Comparison of ENCODE assay signal across 25 cellular contexts in the genomic region with DNA sequence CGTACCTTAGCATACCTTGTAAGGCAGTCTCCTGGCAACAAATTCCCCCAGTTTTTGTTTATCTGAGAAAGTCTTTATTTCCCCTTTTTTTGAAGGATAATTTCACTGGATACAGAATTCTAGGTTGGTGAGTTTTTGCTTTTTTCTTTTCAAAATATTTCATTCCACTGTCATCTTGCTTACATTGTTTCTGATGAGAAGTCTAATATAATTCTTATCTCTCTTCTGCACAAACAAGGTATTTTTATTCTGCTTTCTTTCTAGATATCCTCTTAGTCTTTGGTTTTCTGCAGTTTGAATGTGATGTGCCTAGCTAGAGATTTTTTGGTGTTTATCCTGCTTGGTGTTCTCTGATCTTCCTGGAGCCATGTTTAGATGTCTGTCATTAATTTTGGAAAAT. TPM values are rescaled to one million over a fixed set of nuclear protein-coding genes. Genes with fewer than 3 reads are reported as not detected.
DNase-seq lines count a peak whose midpoint lies in the region; ATAC-seq, FAIRE-seq and TF ChIP-seq lines count a peak whose summit lies in the region.
"Had no signal": no experiment of that assay in that cellular context is flagged by ENCODE, and none has a peak within 500 bp of the region (broad histone marks: within the 10 kb centered on the region; RNA-seq: fewer than 3 reads in every experiment).

No MANE protein-coding gene starts in this region.

- POLR2A ChIA-PET in GM12878 (lab: Charles Lee): interaction anchor here (0.5 to 0.6 kb wide), 2 partner anchors 79 to 685 kb away, joined by 3 to 4 read pairs; no protein-coding TSS in a partner anchor

- H3K9ac ChIP-seq in GM12878 (ENCODE audit: control insufficient read depth, insufficient read depth, low read length): no peak overlapping the region

- no peak overlapping the region for H3K27ac ChIP-seq in GM12878 (ENCODE audit: control insufficient read depth, insufficient read depth)
- H3K27ac ChIP-seq: 22Rv1, A549 had no signal

- TF ChIP-seq EP300 in GM12878 (IDR thresholded peaks at IDR 0.05; ENCODE audit: borderline replicate concordance in 1 of 2, control insufficient read depth in 1 of 2, low read depth in 2 of 2, low read length in 2 of 2): no peak

- DNase-seq in activated naive CD4-positive, alpha-beta T cell treated with anti-CD3 and anti-CD28 coated beads, Interleukin-2, amount 10 ng/mL, durations not matched to agents 7 days and 5 days: no peak
- no peak for DNase-seq in GM12878 (ENCODE audit: low read depth, low spot score)
- DNase-seq in naive B cell: no peak
- no peak for DNase-seq in type B pancreatic cell (ENCODE audit: extremely low spot score, unreplicated experiment)
- no peak for DNase-seq in COLO829 (ENCODE audit: low spot score)
- DNase-seq in activated T-helper 1 cell treated with anti-CD3 and anti-CD28 coated beads, Interleukin-12 subunit alpha, Interleukin-12 subunit beta, Interleukin-2, Interleukin-4 antibody, amounts not matched to agents 30 ng/mL and 10 ng/mL and 1 ng/mL, durations not matched to agents 14 hours and 24 hours and 36 hours (ENCODE audit: low spot score): no peak
- DNase-seq in NCI-H1417 (lab: John Stamatoyannopoulos, UW): no peak
- DNase-seq: AML-193; C1 segment of cervical spinal cord; Caco-2; Calu3; CD4-positive, alpha-beta memory T cell; CD4-positive, CD25-positive, alpha-beta regulatory T cell; CD8-positive, alpha-beta memory T cell; DMS79 treated with DMSO at 0.1 percent for 48 hours; GF-D8 had no signal

- H3K36me3 Mint-ChIP-seq in activated naive CD4-positive, alpha-beta T cell treated with anti-CD3 and anti-CD28 coated beads, Interleukin-2, amount 50 U/mL, for 24 hours: peaks cover 3% of the 10 kb centered on the region
- H3K36me3 Mint-ChIP-seq in activated naive CD4-positive, alpha-beta T cell treated with anti-CD3 and anti-CD28 coated beads, Interleukin-2, amount 10 ng/mL, durations not matched to agents 7 days and 5 days: no peaks in the 10 kb centered on the region
- H3K36me3 Mint-ChIP-seq in naive B cell (peaks cover 4 to 10% of the 10 kb centered on the region in 2 donors), type B pancreatic cell (peaks cover 5% of the 10 kb centered on the region)
- H3K36me3 Mint-ChIP-seq in activated T-helper 1 cell treated with anti-CD3 and anti-CD28 coated beads, Interleukin-12 subunit alpha, Interleukin-12 subunit beta, Interleukin-2, Interleukin-4 antibody, amounts not matched to agents 30 ng/mL and 10 ng/mL and 1 ng/mL, durations not matched to agents 14 hours and 24 hours and 36 hours (ENCODE audit: low read depth): peaks cover 1% of the 10 kb centered on the region
- H3K36me3 Mint-ChIP-seq: CD14-positive monocyte had no signal

- H3K27ac Mint-ChIP-seq in activated naive CD4-positive, alpha-beta T cell treated with anti-CD3 and anti-CD28 coated beads, Interleukin-2, amount 50 U/mL, for 24 hours: peak overlapping the region; percentile 61
- H3K27ac Mint-ChIP-seq in activated naive CD4-positive, alpha-beta T cell treated with anti-CD3 and anti-CD28 coated beads, Interleukin-2, amount 10 ng/mL, durations not matched to agents 7 days and 5 days: no peak overlapping the region
- H3K27ac Mint-ChIP-seq in naive B cell (peak overlapping the region in 4 of 6 donors; percentile 17 to 88 (median 54)), type B pancreatic cell (peak overlapping the region; percentile 50)
- H3K27ac Mint-ChIP-seq in activated T-helper 1 cell treated with anti-CD3 and anti-CD28 coated beads, Interleukin-12 subunit alpha, Interleukin-12 subunit beta, Interleukin-2, Interleukin-4 antibody, amounts not matched to agents 30 ng/mL and 10 ng/mL and 1 ng/mL, durations not matched to agents 14 hours and 24 hours and 36 hours: no peak overlapping the region
- H3K27ac Mint-ChIP-seq: B cell; CD4-positive, CD25-positive, alpha-beta regulatory T cell had no signal

- CTCF ChIA-PET in activated naive CD4-positive, alpha-beta T cell treated with anti-CD3 and anti-CD28 coated beads, Interleukin-2, amount 10 ng/mL, durations not matched to agents 7 days and 5 days (lab: Charles Lee): no interaction called here
- CTCF ChIA-PET in GM12878 (lab: Yijun Ruan, JAX): interaction anchor here (0.6 to 0.8 kb wide), 2 partner anchors 33 to 1113 kb away, joined by 3 read pairs; no protein-coding TSS in a partner anchor

- BruUV-seq in GM12878 (replicated peaks; lab: Mats Ljungman, UMichigan): no TSS peak

- no peaks in the 10 kb centered on the region for H3K4me1 ChIP-seq in GM12878 (ENCODE audit: control insufficient read depth, insufficient read depth, low read length)
- H3K4me1 ChIP-seq: A549 had no signal

- H3K4me3 Mint-ChIP-seq in activated naive CD4-positive, alpha-beta T cell treated with anti-CD3 and anti-CD28 coated beads, Interleukin-2, amount 50 U/mL, for 24 hours: no peak overlapping the region
- H3K4me3 Mint-ChIP-seq in activated naive CD4-positive, alpha-beta T cell treated with anti-CD3 and anti-CD28 coated beads, Interleukin-2, amount 10 ng/mL, durations not matched to agents 7 days and 5 days: no peak overlapping the region
- H3K4me3 Mint-ChIP-seq in naive B cell (peak overlapping the region in 1 of 8 donors; percentile 0), type B pancreatic cell (no peak overlapping the region)
- H3K4me3 Mint-ChIP-seq in activated T-helper 1 cell treated with anti-CD3 and anti-CD28 coated beads, Interleukin-12 subunit alpha, Interleukin-12 subunit beta, Interleukin-2, Interleukin-4 antibody, amounts not matched to agents 30 ng/mL and 10 ng/mL and 1 ng/mL, durations not matched to agents 14 hours and 24 hours and 36 hours: no peak overlapping the region
- H3K4me3 Mint-ChIP-seq: B cell; CD14-positive monocyte; CD4-positive, alpha-beta memory T cell; CD8-positive, alpha-beta memory T cell had no signal

- in situ Hi-C loops in GM12878 (cut with MboI): no loop called here

- intact Hi-C loops in GM12878 (cut with micrococcal nuclease; ENCODE audit: unreplicated experiment): no loop called here
- intact Hi-C loops in activated T-helper 1 cell treated with anti-CD3 and anti-CD28 coated beads, Interleukin-12 subunit alpha, Interleukin-12 subunit beta, Interleukin-2, Interleukin-4 antibody, amounts not matched to agents 30 ng/mL and 10 ng/mL and 1 ng/mL, durations not matched to agents 14 hours and 24 hours and 36 hours (cut with micrococcal nuclease): no loop called here

- H3K79me2 ChIP-seq in GM12878 (ENCODE audit: control insufficient read depth, insufficient read depth, low read length): no peaks in the 10 kb centered on the region

- SMC1A ChIA-PET in GM12878 (lab: Charles Lee; ENCODE audit: uncharacterized antibody, unreplicated experiment): no interaction called here

- no peaks in the 10 kb centered on the region for H3K9me3 Mint-ChIP-seq in activated naive CD4-positive, alpha-beta T cell treated with anti-CD3 and anti-CD28 coated beads, Interleukin-2, amount 50 U/mL, for 24 hours
- H3K9me3 Mint-ChIP-seq in activated naive CD4-positive, alpha-beta T cell treated with anti-CD3 and anti-CD28 coated beads, Interleukin-2, amount 10 ng/mL, durations not matched to agents 7 days and 5 days: peaks cover 6% of the 10 kb centered on the region
- peaks cover 4 to 13% (median 6%) of the 10 kb centered on the region in 7 donors for H3K9me3 Mint-ChIP-seq in naive B cell
- H3K9me3 Mint-ChIP-seq in type B pancreatic cell: peaks cover 5% of the 10 kb centered on the region
- H3K9me3 Mint-ChIP-seq in activated T-helper 1 cell treated with anti-CD3 and anti-CD28 coated beads, Interleukin-12 subunit alpha, Interleukin-12 subunit beta, Interleukin-2, Interleukin-4 antibody, amounts not matched to agents 30 ng/mL and 10 ng/mL and 1 ng/mL, durations not matched to agents 14 hours and 24 hours and 36 hours: peaks cover 6% of the 10 kb centered on the region

- no peak for ATAC-seq in GM12878
- no peak for ATAC-seq in naive B cell (ENCODE audit: low read depth in 2 of 2)
- ATAC-seq: A549 had no signal

- TF ChIP-seq CTCF in GM12878 (IDR thresholded peaks at IDR 0.05 in 2 of 3, conservative IDR thresholded peaks at IDR 0.05 in 1 of 3; ENCODE audit: control insufficient read depth in 2 of 3, extremely low read depth in 1 of 3, insufficient read depth in 1 of 3, low read depth in 3 of 3, low read length in 3 of 3): no peak
- TF ChIP-seq CTCF in type B pancreatic cell (conservative IDR thresholded peaks at IDR 0.05): no peak

- no peak overlapping the region for H3K4me3 ChIP-seq in GM12878
- H3K4me3 ChIP-seq: A549 had no signal

- no peak for FAIRE-seq in GM12878 (lab: Jason Lieb, UNC)
- FAIRE-seq: A549, D721Med, G401.6, GM12892, GM18507 had no signal

- H3K4me2 ChIP-seq in GM12878 (ENCODE audit: control insufficient read depth, insufficient read depth): no peak overlapping the region
- H3K4me2 ChIP-seq: A549 had no signal

- no peaks in the 10 kb centered on the region for H4K20me1 ChIP-seq in GM12878 (ENCODE audit: control insufficient read depth, insufficient read depth)

- H3K36me3 ChIP-seq in GM12878 (ENCODE audit: control insufficient read depth in 2 of 2, insufficient read depth in 2 of 2, low read length in 1 of 2): no peaks in the 10 kb centered on the region

- TF ChIP-seq RAD21 in GM12878 (IDR thresholded peaks at IDR 0.05; ENCODE audit: insufficient read depth, low read depth, low read length): no peak

- RAD21 ChIA-PET in GM12878 (lab: Charles Lee; ENCODE audit: unreplicated experiment): no interaction called here

- 100% methylated on average over 1 of the region's 1 CpG for WGBS in GM12878 (ENCODE audit: insufficient coverage, insufficient replicate concordance, low lambda C conversion rate, missing lambda C conversion rate)

- no peak for TF ChIP-seq POLR2A in GM12878 (IDR thresholded peaks at IDR 0.05; ENCODE audit: low read depth, low read length)

- H3K27me3 Mint-ChIP-seq in activated naive CD4-positive, alpha-beta T cell treated with anti-CD3 and anti-CD28 coated beads, Interleukin-2, amount 50 U/mL, for 24 hours: no peaks in the 10 kb centered on the region
- H3K27me3 Mint-ChIP-seq in activated naive CD4-positive, alpha-beta T cell treated with anti-CD3 and anti-CD28 coated beads, Interleukin-2, amount 10 ng/mL, durations not matched to agents 7 days and 5 days: peaks cover 9% of the 10 kb centered on the region
- no peaks in the 10 kb centered on the region for H3K27me3 Mint-ChIP-seq in naive B cell
- no peaks in the 10 kb centered on the region for H3K27me3 Mint-ChIP-seq in type B pancreatic cell
- H3K27me3 Mint-ChIP-seq in activated T-helper 1 cell treated with anti-CD3 and anti-CD28 coated beads, Interleukin-12 subunit alpha, Interleukin-12 subunit beta, Interleukin-2, Interleukin-4 antibody, amounts not matched to agents 30 ng/mL and 10 ng/mL and 1 ng/mL, durations not matched to agents 14 hours and 24 hours and 36 hours (ENCODE audit: insufficient read depth): peaks cover 5% of the 10 kb centered on the region
- H3K27me3 Mint-ChIP-seq: B cell had no signal

- no peak overlapping the region for H2AFZ ChIP-seq in GM12878 (ENCODE audit: control insufficient read depth, low read depth, low read length)

- peaks cover 8% of the 10 kb centered on the region; the same call in 2 of the 3 replicates for H3K9me3 ChIP-seq in GM12878 (replicated peaks; ENCODE audit: control insufficient read depth, insufficient read depth, low read length)

- peaks cover 4% of the 10 kb centered on the region for H3K4me1 Mint-ChIP-seq in activated naive CD4-positive, alpha-beta T cell treated with anti-CD3 and anti-CD28 coated beads, Interleukin-2, amount 50 U/mL, for 24 hours
- H3K4me1 Mint-ChIP-seq in activated naive CD4-positive, alpha-beta T cell treated with anti-CD3 and anti-CD28 coated beads, Interleukin-2, amount 10 ng/mL, durations not matched to agents 7 days and 5 days: peaks cover 7% of the 10 kb centered on the region
- H3K4me1 Mint-ChIP-seq in naive B cell (peaks cover 0 to 13% (median 12%) of the 10 kb centered on the region in 3 donors), type B pancreatic cell (ENCODE audit: unreplicated experiment) (peaks cover 3% of the 10 kb centered on the region)
- peaks cover 12% of the 10 kb centered on the region for H3K4me1 Mint-ChIP-seq in activated T-helper 1 cell treated with anti-CD3 and anti-CD28 coated beads, Interleukin-12 subunit alpha, Interleukin-12 subunit beta, Interleukin-2, Interleukin-4 antibody, amounts not matched to agents 30 ng/mL and 10 ng/mL and 1 ng/mL, durations not matched to agents 14 hours and 24 hours and 36 hours (ENCODE audit: low read depth)
- H3K4me1 Mint-ChIP-seq: CD14-positive monocyte had no signal

- H3K27me3 ChIP-seq in GM12878 (replicated peaks in 1 of 2; ENCODE audit: control insufficient read depth in 2 of 2, insufficient read depth in 2 of 2, low read length in 1 of 2): no peaks in the 10 kb centered on the region

RNA-seq across cellular contexts. Expression of gene EZR, which starts 57.7 kb away (rescaled TPM):
- total RNA-seq in GM12878 (2013; cell fraction: nucleolus; rRNA removed): 54.4 and 55.1 TPM in 2 replicates
- 189 and 200 TPM in 2 replicates for total RNA-seq in GM12878 (2014; rRNA removed)
- 155 and 160 TPM in 2 replicates for total RNA-seq in GM12878 (2014; rRNA removed; fragmentation: Illumina TruSeq; extraction: Trizol)
- total RNA-seq in GM12878 (2021): 248 and 249 TPM in 2 replicates
- polyA plus RNA-seq in GM12878 (2011; ENCODE audit: low read depth): 148 TPM
- polyA plus RNA-seq in GM12878 (2011; rRNA removed): 93.4 and 128 TPM in 2 replicates
- 112 and 120 TPM in 2 replicates for polyA plus RNA-seq in GM12878 (2011; cell fraction: cytosol; rRNA removed)
- 120 and 221 TPM in 2 replicates for polyA plus RNA-seq in GM12878 (2011; cell fraction: nucleus; rRNA removed)
- polyA plus RNA-seq in GM12878 (2012): 164 and 171 TPM in 2 replicates
- polyA plus RNA-seq in GM12878 (2014; fragmentation: Illumina TruSeq; extraction: Trizol): 141 and 160 TPM in 2 replicates
- 10 to 100 TPM; 79.1 to 98.6 TPM for polyA plus RNA-seq in GM12878 (2014; fragmentation: Nextera tagmentation; extraction: Ambion mirVana)
- polyA plus RNA-seq in GM12878 (2014; rRNA removed): 162 and 171 TPM in 2 replicates
- polyA plus RNA-seq in GM12878 (2016; fragmentation: Nextera tagmentation; extraction: Ambion mirVana): 100 to 1,000 TPM; 277 to 282 TPM
- polyA minus RNA-seq in GM12878 (2011; rRNA and poly(A)+ RNA removed): 93.4 and 100 TPM in 2 replicates
- polyA minus RNA-seq in GM12878 (2011; cell fraction: cytosol; rRNA and poly(A)+ RNA removed): 46.6 and 47.4 TPM in 2 replicates
- polyA minus RNA-seq in GM12878 (2011; cell fraction: nucleus; rRNA and poly(A)+ RNA removed): 24.4 and 59.1 TPM in 2 replicates
- 100 to 1,000 TPM; 463 to 555 (median 516) TPM for polyA plus RNA-seq in naive B cell (ENCODE audit: low read depth in 6 of 6)
- 166 and 349 TPM in 2 replicates for total RNA-seq in type B pancreatic cell (ENCODE audit: low replicate concordance)
- 205 and 206 TPM in 2 replicates for total RNA-seq in activated T-helper 1 cell treated with anti-CD3 and anti-CD28 coated beads, Interleukin-12 subunit alpha, Interleukin-12 subunit beta, Interleukin-2, Interleukin-4 antibody, amounts not matched to agents 30 ng/mL and 10 ng/mL and 1 ng/mL, durations not matched to agents 14 hours and 24 hours and 36 hours

Comparison
In these comparisons a context has a peak if more than half of its experiments do, and no peak if none do; other contexts are left out.
1. H3K27ac Mint-ChIP-seq: peak in activated naive CD4-positive, alpha-beta T cell treated with anti-CD3 and anti-CD28 coated beads, Interleukin-2, amount 50 U/mL, for 24 hours (single experiment), naive B cell (4 of 6) and type B pancreatic cell (single experiment); none in activated naive CD4-positive, alpha-beta T cell treated with anti-CD3 and anti-CD28 coated beads, Interleukin-2, amount 10 ng/mL, durations not matched to agents 7 days and 5 days (single experiment) and activated T-helper 1 cell treated with anti-CD3 and anti-CD28 coated beads, Interleukin-12 subunit alpha, Interleukin-12 subunit beta, Interleukin-2, Interleukin-4 antibody, amounts not matched to agents 30 ng/mL and 10 ng/mL and 1 ng/mL, durations not matched to agents 14 hours and 24 hours and 36 hours (single experiment).